ENCODE assay signal across 2 cellular contexts in the genomic region with DNA sequence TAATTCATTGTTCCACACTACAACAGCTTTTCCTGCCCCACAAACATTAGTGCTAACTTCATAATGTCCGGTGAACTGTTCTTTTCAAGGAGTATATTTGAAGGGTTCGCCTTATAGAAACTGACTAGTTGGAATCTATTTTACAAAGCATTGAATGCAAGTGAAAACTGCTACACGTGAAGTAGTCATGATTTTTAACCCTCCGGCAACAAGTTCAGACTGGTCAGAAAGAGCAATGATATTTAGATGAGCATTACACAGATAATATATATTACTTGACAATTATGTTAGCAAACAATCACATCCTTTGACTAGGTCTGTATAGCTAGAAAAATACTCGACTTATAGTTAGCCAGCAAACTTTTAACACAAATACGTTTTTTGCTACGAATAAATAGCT.
TF ChIP-seq lines count a peak whose summit lies in the region.

No MANE protein-coding gene starts in this region.

TF ChIP-seq in SK-N-SH, 30 proteins besides CTCF, POLR2A, EP300 and RAD21 (continued from another document):
- no peak for TF ChIP-seq USF1 (IDR thresholded peaks at IDR 0.05; ENCODE audit: borderline replicate concordance, low read depth)
- TF ChIP-seq PBX3 (IDR thresholded peaks at IDR 0.05), result no peak
- no peak for TF ChIP-seq TAF1 (IDR thresholded peaks at IDR 0.05; ENCODE audit: borderline replicate concordance, low read depth, low read length)

TF ChIP-seq in SK-N-SH treated with all-trans-retinoic acid at 6 μM for 48 hours, 23 proteins besides CTCF, POLR2A, EP300 and RAD21 (continued from another document):
- TF ChIP-seq OSR1 (CRISPR knock-in tag; IDR thresholded peaks at IDR 0.05) (no peak), ZNF8 (CRISPR knock-in tag; IDR thresholded peaks at IDR 0.05) (no peak), ARNTL (CRISPR knock-in tag; IDR thresholded peaks at IDR 0.05; ENCODE audit: borderline replicate concordance, low read depth) (no peak), TCF4 (CRISPR knock-in tag; IDR thresholded peaks at IDR 0.05; ENCODE audit: borderline replicate concordance) (no peak)
- TF ChIP-seq, protein P1, sequence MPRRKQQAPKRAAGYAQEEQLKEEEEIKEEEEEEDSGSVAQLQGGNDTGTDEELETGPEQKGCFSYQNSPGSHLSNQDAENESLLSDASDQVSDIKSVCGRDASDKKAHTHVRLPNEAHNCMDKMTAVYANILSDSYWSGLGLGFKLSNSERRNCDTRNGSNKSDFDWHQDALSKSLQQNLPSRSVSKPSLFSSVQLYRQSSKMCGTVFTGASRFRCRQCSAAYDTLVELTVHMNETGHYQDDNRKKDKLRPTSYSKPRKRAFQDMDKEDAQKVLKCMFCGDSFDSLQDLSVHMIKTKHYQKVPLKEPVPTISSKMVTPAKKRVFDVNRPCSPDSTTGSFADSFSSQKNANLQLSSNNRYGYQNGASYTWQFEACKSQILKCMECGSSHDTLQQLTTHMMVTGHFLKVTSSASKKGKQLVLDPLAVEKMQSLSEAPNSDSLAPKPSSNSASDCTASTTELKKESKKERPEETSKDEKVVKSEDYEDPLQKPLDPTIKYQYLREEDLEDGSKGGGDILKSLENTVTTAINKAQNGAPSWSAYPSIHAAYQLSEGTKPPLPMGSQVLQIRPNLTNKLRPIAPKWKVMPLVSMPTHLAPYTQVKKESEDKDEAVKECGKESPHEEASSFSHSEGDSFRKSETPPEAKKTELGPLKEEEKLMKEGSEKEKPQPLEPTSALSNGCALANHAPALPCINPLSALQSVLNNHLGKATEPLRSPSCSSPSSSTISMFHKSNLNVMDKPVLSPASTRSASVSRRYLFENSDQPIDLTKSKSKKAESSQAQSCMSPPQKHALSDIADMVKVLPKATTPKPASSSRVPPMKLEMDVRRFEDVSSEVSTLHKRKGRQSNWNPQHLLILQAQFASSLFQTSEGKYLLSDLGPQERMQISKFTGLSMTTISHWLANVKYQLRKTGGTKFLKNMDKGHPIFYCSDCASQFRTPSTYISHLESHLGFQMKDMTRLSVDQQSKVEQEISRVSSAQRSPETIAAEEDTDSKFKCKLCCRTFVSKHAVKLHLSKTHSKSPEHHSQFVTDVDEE (CRISPR knock-in tag; IDR thresholded peaks at IDR 0.05), result no peak
